8 cellular contexts compared by ENCODE assay signal in genomic region chr11:65891180-65892136, GRCh38. TPM values are rescaled to one million over a fixed set of nuclear protein-coding genes. Genes with fewer than 3 reads are reported as not detected.
A peak's percentile ranks its signal among the peaks of the same experiment; 100 is the strongest.
DNase-seq lines count a peak whose midpoint lies in the region; ATAC-seq and TF ChIP-seq lines count a peak whose summit lies in the region.

No MANE protein-coding gene starts in this region.

- 3% methylated on average over 60 of the region's 60 CpGs for WGBS in urinary bladder

- H3K9ac ChIP-seq in mucosa of stomach (ENCODE audit: low read length): peak overlapping the region; percentile 72

- H3K79me2 ChIP-seq in GM23338 (replicated peaks; ENCODE audit: insufficient read depth): peaks cover 10% of the 10 kb centered on the region

- H3K9me3 Mint-ChIP-seq in GM23338: peaks cover 2% of the 10 kb centered on the region; the same call in 1 of the 3 replicates

- peak overlapping the region; percentile 89 for H3K4me2 ChIP-seq in GM23338

- peaks cover 12% of the 10 kb centered on the region for H4K20me1 ChIP-seq in GM23338 (replicated peaks; ENCODE audit: insufficient read depth)

- peaks cover 17% of the 10 kb centered on the region for H3K36me3 Mint-ChIP-seq in GM23338 (ENCODE audit: low read depth)

- H3K4me1 Mint-ChIP-seq in GM23338: peaks cover 40% of the 10 kb centered on the region

- H3K9me3 ChIP-seq in mucosa of stomach (ENCODE audit: control insufficient read depth, low read length): no peaks in the 10 kb centered on the region

- no peak overlapping the region; the same call in 1 of the 2 replicates for H2AFZ ChIP-seq in GM23338

- peak overlapping the region; percentile 81 for H3K4me3 Mint-ChIP-seq in GM23338

- no peak overlapping the region for H3K27ac Mint-ChIP-seq in GM23338

- intact Hi-C loops in dorsolateral prefrontal cortex (cut with DNase I): loop anchor here in 1 of 2 donors (2.0 to 5.0 kb wide), 2 partner anchors 27 to 111 kb away; partner anchors contain the start of genes BANF1, C11orf68, DRAP1 and EIF1AD

- H3K9me2 ChIP-seq in GM23338 (ENCODE audit: insufficient read depth): no peaks in the 10 kb centered on the region

- peaks cover 4% of the 10 kb centered on the region; the same call in 1 of the 2 replicates for H3K36me3 ChIP-seq in GM23338 (ENCODE audit: insufficient read depth)
- H3K36me3 ChIP-seq in mucosa of stomach (ENCODE audit: control insufficient read depth, insufficient read depth, low read length): no peaks in the 10 kb centered on the region
- no peaks in the 10 kb centered on the region for H3K36me3 ChIP-seq in urinary bladder (ENCODE audit: insufficient read depth)

- H3K4me3 ChIP-seq in GM23338: peak overlapping the region; percentile 93
- peak overlapping the region; percentile 54 to 99 (median 87) for H3K4me3 ChIP-seq in dorsolateral prefrontal cortex
- peak overlapping the region; percentile 69 for H3K4me3 ChIP-seq in mucosa of stomach (ENCODE audit: low read length)
- H3K4me3 ChIP-seq in urinary bladder (ENCODE audit: low read depth, low read length): peak overlapping the region; percentile 61

- H3K27me3 Mint-ChIP-seq in GM23338 (ENCODE audit: insufficient read depth, low read depth, poor library complexity): peaks cover 39% of the 10 kb centered on the region

- H3K4me1 ChIP-seq in GM23338 (ENCODE audit: insufficient read depth) (peaks cover 32% of the 10 kb centered on the region), mucosa of stomach (ENCODE audit: control insufficient read depth, insufficient read depth, low read length) (peaks cover 56% of the 10 kb centered on the region), urinary bladder (ENCODE audit: insufficient read depth) (no peaks in the 10 kb centered on the region)

- H3K27ac ChIP-seq in GM23338 (ENCODE audit: low read depth) (no peak overlapping the region), dorsolateral prefrontal cortex (peak overlapping the region; percentile 57 to 100 (median 97)), urinary bladder (ENCODE audit: low read depth) (peak overlapping the region; percentile 90)

- ATAC-seq in GM23338: peak; percentile 15
- ATAC-seq in HG02610 (IDR thresholded peaks at IDR 0.05; ENCODE audit: unreplicated experiment): no peak

- peak; percentile 32 for TF ChIP-seq CTCF in AG09319 (IDR thresholded peaks at IDR 0.05; ENCODE audit: low read depth, low read length)
- peak; percentile 58 to 73 for TF ChIP-seq CTCF in GM23338 (conservative IDR thresholded peaks at IDR 0.05; ENCODE audit: low read depth in 2 of 2)
- TF ChIP-seq CTCF in dorsolateral prefrontal cortex (IDR thresholded peaks at IDR 0.05 in 54 of 56, conservative IDR thresholded peaks at IDR 0.05 in 2 of 56; ENCODE audit: low read depth in 1 of 56, partially characterized antibody in 56 of 56): peak in 42 of 56 donors; percentile 11 to 54 (median 36)

- H3F3A ChIP-seq in GM23338 (replicated peaks; ENCODE audit: low read depth): peaks cover 34% of the 10 kb centered on the region

- H3K27me3 ChIP-seq in GM23338 (ENCODE audit: insufficient read depth): peaks cover 25% of the 10 kb centered on the region
- H3K27me3 ChIP-seq in dorsolateral prefrontal cortex: no peaks in the 10 kb centered on the region
- no peaks in the 10 kb centered on the region for H3K27me3 ChIP-seq in mucosa of stomach (ENCODE audit: control insufficient read depth, insufficient read depth, low read length)

- DNase-seq in AG09319 (ENCODE audit: extremely low read depth, low read depth) (no peak), GM23338 (ENCODE audit: low spot score) (peak; percentile 83), SW480 (ENCODE audit: low spot score) (peak; percentile 74), dorsolateral prefrontal cortex (no peak), mesenteric fat pad (ENCODE audit: low spot score) (no peak)

TF ChIP-seq in GM23338, 12 proteins besides CTCF, POLR2A, EP300 and RAD21:
- TF ChIP-seq POLR2AphosphoS5 (IDR thresholded peaks at IDR 0.05; ENCODE audit: low read depth) (peak; percentile 71), ZNF331 (CRISPR knock-in tag; IDR thresholded peaks at IDR 0.05; ENCODE audit: low read depth) (no peak), STAT1 (IDR thresholded peaks at IDR 0.05; ENCODE audit: unreplicated experiment) (no peak), ETS1 (IDR thresholded peaks at IDR 0.05) (peak; percentile 64), EZH2phosphoT487 (IDR thresholded peaks at IDR 0.05; ENCODE audit: unreplicated experiment) (no peak), NANOG (IDR thresholded peaks at IDR 0.05; ENCODE audit: borderline replicate concordance) (no peak)

RNA-seq across cellular contexts. Expression of gene CCDC85B, which starts 1.0 kb away (rescaled TPM):
- total RNA-seq in GM23338 (2014; rRNA removed; shearing (Covaris generic)): 57.3 and 66.3 TPM in 2 replicates
- polyA plus RNA-seq in GM23338 (2016; fragmentation: Nextera tagmentation; extraction: Ambion mirVana) (54.5 and 60.4 TPM in 2 replicates), urinary bladder (84.1 TPM)
- total RNA-seq in dorsolateral prefrontal cortex (100 to 1,000 TPM in 4 of 120 experiments, 10 to 100 TPM in 116; 37.7 to 126 (median 71.6) TPM), urinary bladder (6.9 TPM), mesenteric fat pad (26.0 TPM)

RNA-seq across cellular contexts. Expression of gene FIBP, which starts 3.2 kb away (rescaled TPM):
- total RNA-seq in GM23338 (2014; rRNA removed; shearing (Covaris generic)): 94.3 and 102 TPM in 2 replicates
- 79.0 and 84.4 TPM in 2 replicates for polyA plus RNA-seq in GM23338 (2016; fragmentation: Nextera tagmentation; extraction: Ambion mirVana)
- 100 to 1,000 TPM in 19 of 120 experiments, 10 to 100 TPM in 101; 56.1 to 115 (median 86.6) TPM for total RNA-seq in dorsolateral prefrontal cortex
- 60.7 TPM for total RNA-seq in urinary bladder
- 64.0 TPM for polyA plus RNA-seq in urinary bladder
- total RNA-seq in mesenteric fat pad: 46.5 TPM

RNA-seq across cellular contexts. Expression of gene FOSL1, which starts 8.7 kb away (rescaled TPM):
- 10.1 and 14.6 TPM in 2 replicates for total RNA-seq in GM23338 (2014; rRNA removed; shearing (Covaris generic))
- polyA plus RNA-seq in GM23338 (2016; fragmentation: Nextera tagmentation; extraction: Ambion mirVana) (17.1 and 20.1 TPM in 2 replicates), urinary bladder (7.5 TPM)
- total RNA-seq in dorsolateral prefrontal cortex (1 to 10 TPM in 55 of 120 experiments, under 1 TPM in 41, not detected in 24; 0.30 to 6.6 (median 1.2) TPM), urinary bladder (not detected), mesenteric fat pad (58.3 TPM)

RNA-seq across cellular contexts. Expression of gene CTSW, which starts 11.8 kb away (rescaled TPM):
- total RNA-seq in GM23338 (2014; rRNA removed; shearing (Covaris generic)): not detected in 2 replicates
- polyA plus RNA-seq in GM23338 (2016; fragmentation: Nextera tagmentation; extraction: Ambion mirVana): 0.17 TPM in 1 of 2 replicates, not detected in the other
- total RNA-seq in dorsolateral prefrontal cortex: 1 to 10 TPM in 14 of 120 experiments, under 1 TPM in 32, not detected in 74; 0.32 to 2.9 (median 0.65) TPM
- 2.7 TPM for total RNA-seq in urinary bladder
- polyA plus RNA-seq in urinary bladder: 0.98 TPM
- 1.3 TPM for total RNA-seq in mesenteric fat pad

RNA-seq across cellular contexts. Expression of gene EFEMP2, which starts 18.9 kb away (rescaled TPM):
- 4.5 and 9.4 TPM in 2 replicates for total RNA-seq in GM23338 (2014; rRNA removed; shearing (Covaris generic))
- polyA plus RNA-seq in GM23338 (2016; fragmentation: Nextera tagmentation; extraction: Ambion mirVana): 7.4 and 8.0 TPM in 2 replicates
- total RNA-seq in dorsolateral prefrontal cortex: 10 to 100 TPM; 16.5 to 72.1 (median 33.7) TPM
- 43.3 TPM for total RNA-seq in urinary bladder
- polyA plus RNA-seq in urinary bladder: 120 TPM
- 87.7 TPM for total RNA-seq in mesenteric fat pad

Comparison
In these comparisons a context has a peak if more than half of its experiments do, and no peak if none do; other contexts are left out.
1. DNase-seq: peak in GM23338 (single experiment) and SW480 (single experiment); none in AG09319 (single experiment), dorsolateral prefrontal cortex (0 of 10) and mesenteric fat pad (single experiment).
2. Peak in every context shown above with its lines, with median percentiles within 50 percentile points of each other: CTCF ChIP-seq and H3K4me3 ChIP-seq.